23 cellular contexts compared by ENCODE assay signal in the genomic region with DNA sequence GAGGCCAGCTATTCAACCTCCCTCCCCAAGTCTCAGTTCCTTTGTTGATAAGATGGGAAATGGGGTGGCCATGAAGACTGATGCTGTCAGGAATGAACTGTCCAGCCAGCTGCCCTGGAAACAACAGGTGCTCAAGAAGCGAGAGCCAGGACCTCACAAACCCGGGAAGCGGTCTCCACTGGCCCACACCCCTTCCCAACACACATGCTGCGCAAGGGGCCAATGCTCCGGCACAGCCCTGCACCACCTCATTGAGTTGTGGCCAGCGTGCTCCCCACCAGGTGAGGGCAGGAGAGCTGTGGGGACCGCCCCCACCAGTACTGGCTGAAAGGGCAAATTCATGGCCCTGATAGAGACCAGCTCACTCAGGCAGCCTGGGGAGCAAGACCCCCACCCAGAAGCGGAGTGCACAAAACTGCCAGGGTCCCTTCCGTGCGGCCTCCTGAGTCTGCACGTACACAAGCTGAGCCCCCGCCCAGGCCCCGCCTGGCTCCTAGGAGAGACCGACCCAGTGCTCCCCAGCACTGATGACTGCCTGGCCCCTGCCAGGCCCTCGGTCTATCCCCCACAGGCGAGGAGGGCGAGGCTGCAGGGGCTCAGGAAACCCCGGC.
A peak's percentile ranks its signal among the peaks of the same experiment; 100 is the strongest.
DNase-seq lines count a peak whose midpoint lies in the region; ATAC-seq and TF ChIP-seq lines count a peak whose summit lies in the region.
"Had no signal": no experiment of that assay in that cellular context is flagged by ENCODE, and none has a peak within 500 bp of the region (broad histone marks: within the 10 kb centered on the region; RNA-seq: fewer than 3 reads in every experiment).

No MANE protein-coding gene starts in this region.

- no peaks in the 10 kb centered on the region for H3K36me3 ChIP-seq in PC-3 (ENCODE audit: low read depth, low read length)
- H3K36me3 ChIP-seq: colonic mucosa, SJCRH30 had no signal

- H3F3A ChIP-seq in PC-3 (ENCODE audit: low read length, unreplicated experiment): no peaks in the 10 kb centered on the region

- no peak overlapping the region for H3K27ac ChIP-seq in PC-3 (ENCODE audit: low read length)
- H3K27ac ChIP-seq: A549, BLaER1, colonic mucosa, gastroesophageal sphincter, GM23248, SJCRH30 had no signal

- H4K20me1 ChIP-seq in PC-3 (ENCODE audit: low read length): no peaks in the 10 kb centered on the region

- CTCF ChIA-PET in activated naive CD4-positive, alpha-beta T cell treated with anti-CD3 and anti-CD28 coated beads for 36 hours (lab: Charles Lee): no interaction called here
- CTCF ChIA-PET in PC-3 (lab: Charles Lee): no interaction called here

- H3K4me1 Mint-ChIP-seq in activated naive CD4-positive, alpha-beta T cell treated with anti-CD3 and anti-CD28 coated beads for 36 hours (ENCODE audit: low read depth): peaks cover 22% of the 10 kb centered on the region
- peaks cover 36 to 51% of the 10 kb centered on the region in 2 donors for H3K4me1 Mint-ChIP-seq in natural killer cell
- peaks cover 34% of the 10 kb centered on the region for H3K4me1 Mint-ChIP-seq in type B pancreatic cell (ENCODE audit: unreplicated experiment)

- H3K79me2 ChIP-seq in PC-3 (ENCODE audit: low read length): no peaks in the 10 kb centered on the region

- H3K9ac ChIP-seq in PC-3 (ENCODE audit: low read length): no peak overlapping the region
- H3K9ac ChIP-seq: BLaER1, GM23248 had no signal

- POLR2A ChIA-PET in PC-3 (lab: Charles Lee; ENCODE audit: unreplicated experiment): no interaction called here

- H3K4me1 ChIP-seq in PC-3 (ENCODE audit: insufficient read depth, low read length): 0 out of 2 replicates have a peak, but pooled peaks cover 4% of the 10 kb centered on the region
- H3K4me1 ChIP-seq: A549, colonic mucosa had no signal

- H3K4me3 Mint-ChIP-seq in activated naive CD4-positive, alpha-beta T cell treated with anti-CD3 and anti-CD28 coated beads for 36 hours: no peak overlapping the region
- H3K4me3 Mint-ChIP-seq in natural killer cell: no peak overlapping the region
- no peak overlapping the region for H3K4me3 Mint-ChIP-seq in type B pancreatic cell
- H3K4me3 Mint-ChIP-seq: activated naive CD8-positive, alpha-beta T cell treated with anti-CD3 and anti-CD28 coated beads, Interleukin-2, amount 50 U/mL, for 24 hours; activated T-helper 1 cell treated with anti-CD3 and anti-CD28 coated beads, Interleukin-12 subunit alpha, Interleukin-12 subunit beta, Interleukin-2, Interleukin-4 antibody, amounts not matched to agents 30 ng/mL and 10 ng/mL and 1 ng/mL, durations not matched to agents 14 hours and 24 hours and 36 hours; brain; mesothelial cell of epicardium; neural crest cell; T-helper 1 cell treated with Interleukin-12 subunit alpha and Interleukin-12 subunit beta and Interleukin-4 antibody, amounts not matched to agents 30 μg/mL and 1 μg/mL, for 36 hours had no signal

- H3K27me3 ChIP-seq in PC-3 (ENCODE audit: low read length): no peaks in the 10 kb centered on the region
- H3K27me3 ChIP-seq: colonic mucosa, gastroesophageal sphincter, SJCRH30 had no signal

- H3K36me3 Mint-ChIP-seq in activated naive CD4-positive, alpha-beta T cell treated with anti-CD3 and anti-CD28 coated beads for 36 hours (ENCODE audit: low read depth): peaks cover 2% of the 10 kb centered on the region
- H3K36me3 Mint-ChIP-seq in natural killer cell (no peaks in the 10 kb centered on the region), type B pancreatic cell (no peaks in the 10 kb centered on the region)

- intact Hi-C loops in activated naive CD4-positive, alpha-beta T cell treated with anti-CD3 and anti-CD28 coated beads for 36 hours (cut with micrococcal nuclease): loop anchor here (5.0 kb wide), 1 partner anchor 74 kb away; no protein-coding TSS in a partner anchor
- intact Hi-C loops in left cardiac atrium (cut with DNase I) (no loop called here), natural killer cell (cut with micrococcal nuclease) (no loop called here), PC-3 (cut with micrococcal nuclease) (no loop called here)

- no peaks in the 10 kb centered on the region for H3K9me2 ChIP-seq in PC-3 (replicated peaks; ENCODE audit: low read length)

- no peaks in the 10 kb centered on the region for H3K9me3 Mint-ChIP-seq in activated naive CD4-positive, alpha-beta T cell treated with anti-CD3 and anti-CD28 coated beads for 36 hours
- H3K9me3 Mint-ChIP-seq in natural killer cell (no peaks in the 10 kb centered on the region), type B pancreatic cell (no peaks in the 10 kb centered on the region)
- H3K9me3 Mint-ChIP-seq: activated naive CD8-positive, alpha-beta T cell treated with anti-CD3 and anti-CD28 coated beads, Interleukin-2, amount 50 U/mL, for 24 hours; activated T-helper 1 cell treated with anti-CD3 and anti-CD28 coated beads, Interleukin-12 subunit alpha, Interleukin-12 subunit beta, Interleukin-2, Interleukin-4 antibody, amounts not matched to agents 30 ng/mL and 10 ng/mL and 1 ng/mL, durations not matched to agents 14 hours and 24 hours and 36 hours; mesothelial cell of epicardium; neural crest cell; T-helper 1 cell treated with Interleukin-12 subunit alpha and Interleukin-12 subunit beta and Interleukin-4 antibody, amounts not matched to agents 30 μg/mL and 1 μg/mL, for 36 hours had no signal

- BruUV-seq in PC-3 (replicated peaks; lab: Mats Ljungman, UMichigan): no TSS peak

- no peak overlapping the region for H3K27ac Mint-ChIP-seq in activated naive CD4-positive, alpha-beta T cell treated with anti-CD3 and anti-CD28 coated beads for 36 hours
- H3K27ac Mint-ChIP-seq in natural killer cell (peak overlapping the region in 1 of 2 donors; percentile 92), type B pancreatic cell (no peak overlapping the region)
- H3K27ac Mint-ChIP-seq: activated T-helper 1 cell treated with anti-CD3 and anti-CD28 coated beads, Interleukin-12 subunit alpha, Interleukin-12 subunit beta, Interleukin-2, Interleukin-4 antibody, amounts not matched to agents 30 ng/mL and 10 ng/mL and 1 ng/mL, durations not matched to agents 14 hours and 24 hours and 36 hours; mesothelial cell of epicardium; T-helper 1 cell treated with Interleukin-12 subunit alpha and Interleukin-12 subunit beta and Interleukin-4 antibody, amounts not matched to agents 30 μg/mL and 1 μg/mL, for 36 hours had no signal

- no peak overlapping the region for H3K4me2 ChIP-seq in PC-3 (ENCODE audit: low read length)
- H3K4me2 ChIP-seq: A549, BLaER1 had no signal

- TF ChIP-seq CTCF in natural killer cell (IDR thresholded peaks at IDR 0.05): no peak
- TF ChIP-seq CTCF in type B pancreatic cell (conservative IDR thresholded peaks at IDR 0.05): no peak
- TF ChIP-seq CTCF in PC-3 (conservative IDR thresholded peaks at IDR 0.05; ENCODE audit: low read depth, low read length): no peak

- H3K27me3 Mint-ChIP-seq in activated naive CD4-positive, alpha-beta T cell treated with anti-CD3 and anti-CD28 coated beads for 36 hours (ENCODE audit: low read depth): no peaks in the 10 kb centered on the region
- H3K27me3 Mint-ChIP-seq in natural killer cell (ENCODE audit: low read depth in 2 of 2) (peaks cover 0 to 6% of the 10 kb centered on the region in 2 donors), type B pancreatic cell (no peaks in the 10 kb centered on the region)
- H3K27me3 Mint-ChIP-seq: activated naive CD8-positive, alpha-beta T cell treated with anti-CD3 and anti-CD28 coated beads, Interleukin-2, amount 50 U/mL, for 24 hours; brain had no signal

- H2AFZ ChIP-seq in PC-3 (ENCODE audit: low read length): no peak overlapping the region
- H2AFZ ChIP-seq: GM23248 had no signal

- no peaks in the 10 kb centered on the region for H3K9me3 ChIP-seq in PC-3 (ENCODE audit: low read length)
- H3K9me3 ChIP-seq: A549, BLaER1, colonic mucosa, gastroesophageal sphincter, SJCRH30 had no signal

- peak; percentile 4 for DNase-seq in activated naive CD4-positive, alpha-beta T cell treated with anti-CD3 and anti-CD28 coated beads, Interleukin-2, amount 50 U/mL, for 16 hours
- DNase-seq in activated naive CD4-positive, alpha-beta T cell treated with anti-CD3 and anti-CD28 coated beads for 36 hours: no peak
- DNase-seq in left cardiac atrium: peak; percentile 16
- peak; percentile 10 for DNase-seq in natural killer cell
- DNase-seq in type B pancreatic cell (ENCODE audit: extremely low spot score, unreplicated experiment): peak; percentile 62
- no peak for DNase-seq in stimulated activated naive CD4-positive, alpha-beta T cell (lab: John Stamatoyannopoulos, UW)
- DNase-seq in COLO668 (lab: John Stamatoyannopoulos, UW; ENCODE audit: unreplicated experiment): no peak
- DNase-seq in PC-3: no peak
- DNase-seq: activated CD4-positive, alpha-beta T cell treated with anti-CD3 and anti-CD28 coated beads for 48 hours; activated naive CD8-positive, alpha-beta T cell treated with anti-CD3 and anti-CD28 coated beads, Interleukin-2, amount 50 U/mL, for 24 hours; colonic mucosa; GM23248; NCI-H1105; stimulated activated CD4-positive, alpha-beta T cell treated with anti-CD3 and anti-CD28 coated beads, Interleukin-4, amount 100 ng/mL, for 4 hours had no signal

- no peak overlapping the region for H3K4me3 ChIP-seq in PC-3 (ENCODE audit: low read length)
- H3K4me3 ChIP-seq: A549, BLaER1, colonic mucosa, gastroesophageal sphincter, GM23248, SJCRH30 had no signal

- ATAC-seq in left cardiac atrium (no peak), natural killer cell (no peak), PC-3 (no peak)
- ATAC-seq: A549; activated naive CD8-positive, alpha-beta T cell treated with anti-CD3 and anti-CD28 coated beads, Interleukin-2, amount 50 U/mL, for 24 hours; gastroesophageal sphincter had no signal

Comparison
In these comparisons a context has a peak if more than half of its experiments do, and no peak if none do; other contexts are left out.
1. DNase-seq: peak in activated naive CD4-positive, alpha-beta T cell treated with anti-CD3 and anti-CD28 coated beads, Interleukin-2, amount 50 U/mL, for 16 hours (single experiment), left cardiac atrium (single experiment), natural killer cell (single experiment) and type B pancreatic cell (single experiment); none in activated naive CD4-positive, alpha-beta T cell treated with anti-CD3 and anti-CD28 coated beads for 36 hours (single experiment), stimulated activated naive CD4-positive, alpha-beta T cell (0 of 6), COLO668 (single experiment) and PC-3 (single experiment).